Comparison of ENCODE assay signal across 19 cellular contexts in the genomic region with DNA sequence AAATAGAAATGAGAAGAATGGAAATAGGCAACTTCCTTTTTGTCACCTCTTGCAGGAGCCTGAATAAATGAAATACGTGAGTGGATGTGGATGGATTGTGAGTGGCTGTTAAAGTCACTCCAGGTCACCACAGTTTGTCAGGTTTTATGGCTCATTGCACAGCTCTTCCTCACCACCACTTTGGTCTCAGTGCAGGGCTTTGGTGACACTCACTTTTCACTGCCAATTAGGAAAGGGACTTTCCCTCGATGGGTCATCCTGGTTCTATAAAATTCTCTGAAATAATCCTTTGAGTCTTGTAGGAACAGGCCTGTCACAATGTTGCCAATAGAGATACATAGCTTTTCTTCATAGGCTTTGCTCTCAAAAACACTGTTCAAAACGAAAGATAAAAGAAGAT.
DNase-seq lines count a peak whose midpoint lies in the region; ATAC-seq, FAIRE-seq and TF ChIP-seq lines count a peak whose summit lies in the region.
"Had no signal": no experiment of that assay in that cellular context is flagged by ENCODE, and none has a peak within 500 bp of the region (broad histone marks: within the 10 kb centered on the region; RNA-seq: fewer than 3 reads in every experiment).

No MANE protein-coding gene starts in this region.

- no peaks in the 10 kb centered on the region for H3K27me3 ChIP-seq in bronchial epithelial cell (ENCODE audit: control insufficient read depth, insufficient read depth, low read length)
- H3K27me3 ChIP-seq: BE2C, SJSA1 had no signal

- no peaks in the 10 kb centered on the region for H3K4me1 Mint-ChIP-seq in activated CD4-positive, alpha-beta memory T cell treated with anti-CD3 and anti-CD28 coated beads, Interleukin-2, amount 10 ng/mL, durations not matched to agents 7 days and 5 days
- H3K4me1 Mint-ChIP-seq: CD4-positive, alpha-beta memory T cell had no signal

- no peak overlapping the region for H3K4me3 ChIP-seq in bronchial epithelial cell (ENCODE audit: low read depth, low read length)
- H3K4me3 ChIP-seq: SJSA1 had no signal

- no peak for FAIRE-seq in bronchial epithelial cell (lab: Jason Lieb, UNC)
- FAIRE-seq: A204.1, G401.6 had no signal

- DNase-seq in A172 (ENCODE audit: low spot score) (peak; percentile 1), EL (peak; percentile 11), bronchial epithelial cell (ENCODE audit: low read depth) (peak; percentile 18), left kidney (ENCODE audit: low read depth, low spot score) (peak; percentile 2), NCI-H146 treated with DMSO at 0.1 percent for 48 hours (lab: John Stamatoyannopoulos, UW; ENCODE audit: unreplicated experiment) (no peak), putamen (ENCODE audit: low spot score) (no peak)
- no peak for DNase-seq in activated CD4-positive, alpha-beta memory T cell treated with anti-CD3 and anti-CD28 coated beads, Interleukin-2, amount 10 ng/mL, durations not matched to agents 7 days and 5 days
- DNase-seq: BE2C; CD4-positive, alpha-beta memory T cell; DND-41; NCI-H1092 treated with DMSO at 0.1 percent for 48 hours; NCI-H146; NCI-H2081; NCI-H524 treated with DMSO at 0.1 percent for 48 hours had no signal

- POLR2A ChIA-PET in activated CD4-positive, alpha-beta memory T cell treated with anti-CD3 and anti-CD28 coated beads, Interleukin-2, amount 10 ng/mL, durations not matched to agents 7 days and 5 days (lab: Charles Lee), result no interaction called here

- no peak overlapping the region for H3K4me3 Mint-ChIP-seq in activated CD4-positive, alpha-beta memory T cell treated with anti-CD3 and anti-CD28 coated beads, Interleukin-2, amount 10 ng/mL, durations not matched to agents 7 days and 5 days
- H3K4me3 Mint-ChIP-seq: CD4-positive, alpha-beta memory T cell had no signal

- CTCF ChIA-PET in activated CD4-positive, alpha-beta memory T cell treated with anti-CD3 and anti-CD28 coated beads, Interleukin-2, amount 10 ng/mL, durations not matched to agents 7 days and 5 days (lab: Charles Lee), result no interaction called here

- peaks cover 14% of the 10 kb centered on the region for H3K9me3 Mint-ChIP-seq in activated CD4-positive, alpha-beta memory T cell treated with anti-CD3 and anti-CD28 coated beads, Interleukin-2, amount 10 ng/mL, durations not matched to agents 7 days and 5 days

- H3K36me3 ChIP-seq in bronchial epithelial cell (ENCODE audit: control insufficient read depth, insufficient read depth, low read length), result no peaks in the 10 kb centered on the region
- H3K36me3 ChIP-seq: BE2C, SJSA1 had no signal

- no peaks in the 10 kb centered on the region for H3K27me3 Mint-ChIP-seq in activated CD4-positive, alpha-beta memory T cell treated with anti-CD3 and anti-CD28 coated beads, Interleukin-2, amount 10 ng/mL, durations not matched to agents 7 days and 5 days
- H3K27me3 Mint-ChIP-seq: CD4-positive, alpha-beta memory T cell had no signal

- no peak overlapping the region for H3K27ac Mint-ChIP-seq in activated CD4-positive, alpha-beta memory T cell treated with anti-CD3 and anti-CD28 coated beads, Interleukin-2, amount 10 ng/mL, durations not matched to agents 7 days and 5 days
- H3K27ac Mint-ChIP-seq: CD4-positive, alpha-beta memory T cell had no signal

- no peak for TF ChIP-seq CTCF in bronchial epithelial cell (IDR thresholded peaks at IDR 0.05; ENCODE audit: insufficient read depth, low read length, severe bottlenecking)

- ATAC-seq in GM19023 (IDR thresholded peaks at IDR 0.05; ENCODE audit: unreplicated experiment), result no peak
- ATAC-seq: HCT116 had no signal

- H3K36me3 Mint-ChIP-seq in activated CD4-positive, alpha-beta memory T cell treated with anti-CD3 and anti-CD28 coated beads, Interleukin-2, amount 10 ng/mL, durations not matched to agents 7 days and 5 days (ENCODE audit: low read depth), result no peaks in the 10 kb centered on the region
- H3K36me3 Mint-ChIP-seq: CD4-positive, alpha-beta memory T cell had no signal

Comparison
In these comparisons a context has a peak if more than half of its experiments do, and no peak if none do; other contexts are left out.
1. DNase-seq: peak in A172 (single experiment), EL (single experiment), bronchial epithelial cell (single experiment) and left kidney (single experiment); none in activated CD4-positive, alpha-beta memory T cell treated with anti-CD3 and anti-CD28 coated beads, Interleukin-2, amount 10 ng/mL, durations not matched to agents 7 days and 5 days (single experiment), NCI-H146 treated with DMSO at 0.1 percent for 48 hours (single experiment) and putamen (single experiment).